ENCODE assay signal across 8 cellular contexts in the genomic region with DNA sequence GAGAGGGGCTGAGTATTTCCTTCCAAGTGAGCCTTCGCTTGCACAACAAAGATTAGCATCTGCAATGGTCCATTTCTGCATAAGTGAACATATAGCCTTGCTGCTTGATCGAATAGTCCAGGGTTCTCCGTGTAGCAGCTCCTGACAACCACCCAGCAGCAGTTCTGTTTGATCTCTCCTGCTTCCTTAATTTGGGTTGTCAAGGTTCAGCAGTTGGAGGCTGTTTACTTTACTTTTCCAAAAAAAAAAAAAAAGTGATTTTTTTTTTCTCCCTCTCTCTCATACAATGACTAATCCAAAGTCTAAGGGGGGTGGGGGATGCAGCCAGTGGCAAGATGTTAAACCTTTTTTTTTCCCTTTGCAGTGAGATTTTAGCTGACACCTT. TPM values are rescaled to one million over a fixed set of nuclear protein-coding genes. Genes with fewer than 3 reads are reported as not detected.
DNase-seq lines count a peak whose midpoint lies in the region; ATAC-seq lines count a peak whose summit lies in the region.

No MANE protein-coding gene starts in this region.

- H3K4me3 ChIP-seq in SK-N-MC, result peak overlapping the region; percentile 84

- peak overlapping the region; percentile 46; the same call in 1 of the 2 replicates for H3K27ac ChIP-seq in SK-N-MC

- H3K9me3 Mint-ChIP-seq in activated naive CD4-positive, alpha-beta T cell treated with anti-CD3 and anti-CD28 coated beads for 36 hours, result no peaks in the 10 kb centered on the region
- H3K9me3 Mint-ChIP-seq in stimulated activated naive CD8-positive, alpha-beta T cell treated with anti-CD3 and anti-CD28 coated beads, Interleukin-15, amount 100 ng/mL, for 72 hours, result no peaks in the 10 kb centered on the region

- CTCF ChIA-PET in activated naive CD4-positive, alpha-beta T cell treated with anti-CD3 and anti-CD28 coated beads for 36 hours (lab: Charles Lee), result interaction anchor here (0.6 to 0.7 kb wide), 4 partner anchors 33 to 506 kb away, joined by 3 to 4 read pairs (median 4); no protein-coding TSS in a partner anchor

- intact Hi-C loops in activated naive CD4-positive, alpha-beta T cell treated with anti-CD3 and anti-CD28 coated beads for 36 hours (cut with micrococcal nuclease), result loop anchor here (2.0 to 5.0 kb wide), 2 partner anchors 67 to 493 kb away; no protein-coding TSS in a partner anchor

- no peaks in the 10 kb centered on the region for H3K27me3 Mint-ChIP-seq in activated naive CD4-positive, alpha-beta T cell treated with anti-CD3 and anti-CD28 coated beads for 36 hours (ENCODE audit: low read depth)
- no peaks in the 10 kb centered on the region for H3K27me3 Mint-ChIP-seq in stimulated activated naive CD8-positive, alpha-beta T cell treated with anti-CD3 and anti-CD28 coated beads, Interleukin-15, amount 100 ng/mL, for 72 hours

- no peaks in the 10 kb centered on the region for H3K9me3 ChIP-seq in SK-N-MC (ENCODE audit: low read depth, low read length)

- H3K4me3 Mint-ChIP-seq in activated naive CD4-positive, alpha-beta T cell treated with anti-CD3 and anti-CD28 coated beads for 36 hours, result peak overlapping the region; percentile 95
- H3K4me3 Mint-ChIP-seq in stimulated activated naive CD8-positive, alpha-beta T cell treated with anti-CD3 and anti-CD28 coated beads, Interleukin-15, amount 100 ng/mL, for 72 hours, result peak overlapping the region; percentile 95 to 97

- no peaks in the 10 kb centered on the region for H3K36me3 ChIP-seq in SK-N-MC (ENCODE audit: insufficient read depth, low read length)

- H3K27ac Mint-ChIP-seq in activated naive CD4-positive, alpha-beta T cell treated with anti-CD3 and anti-CD28 coated beads for 36 hours, result peak overlapping the region; percentile 99
- H3K27ac Mint-ChIP-seq in stimulated activated naive CD8-positive, alpha-beta T cell treated with anti-CD3 and anti-CD28 coated beads, Interleukin-15, amount 100 ng/mL, for 72 hours, result peak overlapping the region in 1 of 2 donors; percentile 100

- H3K36me3 Mint-ChIP-seq in activated naive CD4-positive, alpha-beta T cell treated with anti-CD3 and anti-CD28 coated beads for 36 hours (ENCODE audit: low read depth), result peaks cover 7% of the 10 kb centered on the region

- peak; percentile 35 for DNase-seq in activated naive CD4-positive, alpha-beta T cell treated with anti-CD3 and anti-CD28 coated beads for 36 hours
- DNase-seq in activated naive CD4-positive, alpha-beta T cell treated with Interleukin-2 at 50 U/mL for 16 hours, result no peak
- DNase-seq in SK-N-MC (ENCODE audit: low read depth, low spot score) (no peak), hepatic stellate cell (ENCODE audit: low spot score) (peak; percentile 33), SHP77 treated with DMSO at 0.1 percent for 48 hours (lab: John Stamatoyannopoulos, UW) (no peak)
- no peak for DNase-seq in stimulated activated naive CD8-positive, alpha-beta T cell treated with anti-CD3 and anti-CD28 coated beads, Interleukin-15, amount 100 ng/mL, for 72 hours

- H3K9ac ChIP-seq in SK-N-MC (ENCODE audit: insufficient read length), result peak overlapping the region; percentile 80

- no peak for ATAC-seq in stimulated activated naive CD8-positive, alpha-beta T cell treated with anti-CD3 and anti-CD28 coated beads, Interleukin-15, amount 100 ng/mL, for 72 hours
- ATAC-seq in HG02642 (IDR thresholded peaks at IDR 0.05; ENCODE audit: poor library complexity, unreplicated experiment) (no peak), GM21529 (IDR thresholded peaks at IDR 0.05; ENCODE audit: unreplicated experiment) (no peak)

- H3K4me1 Mint-ChIP-seq in activated naive CD4-positive, alpha-beta T cell treated with anti-CD3 and anti-CD28 coated beads for 36 hours (ENCODE audit: low read depth), result peaks cover 33% of the 10 kb centered on the region
- H3K4me1 Mint-ChIP-seq in stimulated activated naive CD8-positive, alpha-beta T cell treated with anti-CD3 and anti-CD28 coated beads, Interleukin-15, amount 100 ng/mL, for 72 hours, result peaks cover 44% of the 10 kb centered on the region

RNA-seq across cellular contexts. Expression of a gene that starts 3.6 kb away (rescaled TPM):
- total RNA-seq in activated naive CD4-positive, alpha-beta T cell treated with anti-CD3 and anti-CD28 coated beads for 36 hours, result 10 to 100 TPM; 95.2 to 97.4 TPM

Comparison
In these comparisons a context has a peak if more than half of its experiments do, and no peak if none do; other contexts are left out.
1. DNase-seq: peak in activated naive CD4-positive, alpha-beta T cell treated with anti-CD3 and anti-CD28 coated beads for 36 hours (single experiment) and hepatic stellate cell (single experiment); none in activated naive CD4-positive, alpha-beta T cell treated with Interleukin-2 at 50 U/mL for 16 hours (single experiment), SK-N-MC (single experiment), stimulated activated naive CD8-positive, alpha-beta T cell treated with anti-CD3 and anti-CD28 coated beads, Interleukin-15, amount 100 ng/mL, for 72 hours (0 of 2) and SHP77 treated with DMSO at 0.1 percent for 48 hours (single experiment).